19 cellular contexts compared by ENCODE assay signal in the genomic region with DNA sequence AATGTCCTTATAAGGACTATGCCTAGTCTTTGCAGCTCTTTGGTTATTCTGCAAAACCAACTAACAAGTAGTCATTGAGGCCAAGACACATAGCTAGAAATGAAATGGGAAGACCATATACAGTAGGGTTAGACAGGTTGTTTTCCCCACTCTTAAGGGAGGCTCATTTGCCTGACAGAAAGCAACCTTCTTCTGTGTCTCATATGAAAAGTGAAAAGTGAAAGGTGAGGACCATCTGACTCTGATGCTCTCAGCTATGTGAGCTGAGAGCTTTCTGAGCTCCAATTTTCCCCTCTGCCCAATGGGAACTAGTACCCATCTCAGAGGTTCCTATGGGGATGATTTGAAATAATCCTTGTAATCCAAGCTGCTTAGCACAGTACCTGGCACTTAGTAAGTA.
"Had no signal": no experiment of that assay in that cellular context is flagged by ENCODE, and none has a peak within 500 bp of the region (broad histone marks: within the 10 kb centered on the region; RNA-seq: fewer than 3 reads in every experiment).

No MANE protein-coding gene starts in this region.

- H3K4me1 ChIP-seq: esophagus muscularis mucosa, gastroesophageal sphincter, heart right ventricle, left ventricle myocardium inferior, thyroid gland had no signal

- H3K4me3 ChIP-seq: body of pancreas, esophagus muscularis mucosa, gastroesophageal sphincter, heart right ventricle, left ventricle myocardium inferior, thyroid gland had no signal

- H3K27me3 ChIP-seq: body of pancreas, esophagus muscularis mucosa, gastroesophageal sphincter, heart right ventricle, thyroid gland had no signal

- H3K4me3 Mint-ChIP-seq: activated CD4-positive, alpha-beta T cell treated with anti-CD3 and anti-CD28 coated beads, Interleukin-2, amount 10 ng/mL, durations not matched to agents 24 days and 14 days; activated CD8-positive, alpha-beta T cell treated with anti-CD3 and anti-CD28 coated beads, Interleukin-2, amount 10 ng/mL, durations not matched to agents 7 days and 5 days; activated naive CD4-positive, alpha-beta T cell treated with anti-CD3 and anti-CD28 coated beads for 36 hours; activated T-cell treated with anti-CD3 and anti-CD28 coated beads, Interleukin-2, amount 50 U/mL, for 4 hours had no signal

- H3K9me3 Mint-ChIP-seq: activated CD4-positive, alpha-beta T cell treated with anti-CD3 and anti-CD28 coated beads, Interleukin-2, amount 10 ng/mL, durations not matched to agents 24 days and 14 days; activated naive CD4-positive, alpha-beta T cell treated with anti-CD3 and anti-CD28 coated beads for 36 hours; activated T-cell treated with anti-CD3 and anti-CD28 coated beads, Interleukin-2, amount 50 U/mL, for 4 hours had no signal

- DNase-seq: activated CD4-positive, alpha-beta T cell treated with anti-CD3 and anti-CD28 coated beads, Interleukin-2, amount 10 ng/mL, durations not matched to agents 24 days and 14 days; activated CD8-positive, alpha-beta T cell treated with anti-CD3 and anti-CD28 coated beads, Interleukin-2, amount 10 ng/mL, durations not matched to agents 7 days and 5 days; activated naive CD4-positive, alpha-beta T cell treated with anti-CD3 and anti-CD28 coated beads for 36 hours; activated T-cell treated with anti-CD3 and anti-CD28 coated beads, Interleukin-2, amount 50 U/mL, for 4 hours; body of pancreas; dermis blood vessel endothelial cell; effector memory CD4-positive, alpha-beta T cell; heart right ventricle; left ventricle myocardium inferior; mammary epithelial cell; occipital lobe; retina; stimulated activated CD4-positive, alpha-beta T cell treated with anti-CD3 and anti-CD28 coated beads, Interleukin-12 subunit alpha, Interleukin-12 subunit beta, amount 100 ng/mL, for 4 hours; stimulated activated CD4-positive, alpha-beta T cell treated with anti-CD3 and anti-CD28 coated beads, Interleukin-1b, Interleukin-23, amount 100 ng/mL, for 48 hours; stimulated activated CD8-positive, alpha-beta memory T cell treated with anti-CD3 and anti-CD28 coated beads, Interleukin-4, amount 100 ng/mL, for 48 hours; stimulated activated naive CD4-positive, alpha-beta T cell; thyroid gland had no signal

- ATAC-seq: activated CD8-positive, alpha-beta T cell treated with anti-CD3 and anti-CD28 coated beads, Interleukin-2, amount 10 ng/mL, durations not matched to agents 7 days and 5 days; activated T-cell treated with anti-CD3 and anti-CD28 coated beads, Interleukin-2, amount 50 U/mL, for 4 hours; body of pancreas; gastroesophageal sphincter; heart right ventricle had no signal

- H3K27ac ChIP-seq: body of pancreas, esophagus muscularis mucosa, gastroesophageal sphincter, heart right ventricle, left ventricle myocardium inferior, thyroid gland had no signal

- H3K27ac Mint-ChIP-seq: activated CD4-positive, alpha-beta T cell treated with anti-CD3 and anti-CD28 coated beads, Interleukin-2, amount 10 ng/mL, durations not matched to agents 24 days and 14 days; activated CD8-positive, alpha-beta T cell treated with anti-CD3 and anti-CD28 coated beads, Interleukin-2, amount 10 ng/mL, durations not matched to agents 7 days and 5 days; activated naive CD4-positive, alpha-beta T cell treated with anti-CD3 and anti-CD28 coated beads for 36 hours had no signal

- H3K36me3 ChIP-seq: esophagus muscularis mucosa, gastroesophageal sphincter, heart right ventricle, left ventricle myocardium inferior, thyroid gland had no signal

- H3K9me3 ChIP-seq: body of pancreas, esophagus muscularis mucosa, thyroid gland had no signal

- H3K27me3 Mint-ChIP-seq: activated CD4-positive, alpha-beta T cell treated with anti-CD3 and anti-CD28 coated beads, Interleukin-2, amount 10 ng/mL, durations not matched to agents 24 days and 14 days had no signal

- H3K4me1 Mint-ChIP-seq: activated CD4-positive, alpha-beta T cell treated with anti-CD3 and anti-CD28 coated beads, Interleukin-2, amount 10 ng/mL, durations not matched to agents 24 days and 14 days had no signal
